ENCODE assay signal across 11 cellular contexts in genomic region chr14:20400965-20401593, GRCh38. TPM values are rescaled to one million over a fixed set of nuclear protein-coding genes. Genes with fewer than 3 reads are reported as not detected.
DNase-seq lines count a peak whose midpoint lies in the region; ATAC-seq and TF ChIP-seq lines count a peak whose summit lies in the region.
"Had no signal": no experiment of that assay in that cellular context is flagged by ENCODE, and none has a peak within 500 bp of the region (broad histone marks: within the 10 kb centered on the region; RNA-seq: fewer than 3 reads in every experiment).

No MANE protein-coding gene starts in this region.

- CTCF ChIA-PET in activated CD4-positive, alpha-beta T cell treated with anti-CD3 and anti-CD28 coated beads, Interleukin-2, amount 10 ng/mL, durations not matched to agents 7 days and 5 days (lab: Charles Lee): interaction anchor here (1.3 to 2.2 kb wide), 3 partner anchors 9 to 17 kb away, joined by 4 to 7 read pairs (median 6); no protein-coding TSS in a partner anchor

- H3K4me1 Mint-ChIP-seq in activated CD4-positive, alpha-beta T cell treated with anti-CD3 and anti-CD28 coated beads, Interleukin-2, amount 10 ng/mL, durations not matched to agents 7 days and 5 days: peaks cover 22% of the 10 kb centered on the region
- H3K4me1 Mint-ChIP-seq in stimulated activated naive CD8-positive, alpha-beta T cell treated with anti-CD3 and anti-CD28 coated beads, Interleukin-15, Interleukin-2, amounts not matched to agents 100 ng/mL and 50 ng/mL, for 24 hours (ENCODE audit: low read depth): peaks cover 32% of the 10 kb centered on the region
- H3K4me1 Mint-ChIP-seq: H9 had no signal

- H3K9me3 ChIP-seq in esophagus squamous epithelium: no peaks in the 10 kb centered on the region
- H3K9me3 ChIP-seq: BE2C, upper lobe of right lung had no signal

- H3K36me3 Mint-ChIP-seq in activated CD4-positive, alpha-beta T cell treated with anti-CD3 and anti-CD28 coated beads, Interleukin-2, amount 10 ng/mL, durations not matched to agents 7 days and 5 days (ENCODE audit: low read depth): peaks cover 55% of the 10 kb centered on the region
- peaks cover 74% of the 10 kb centered on the region for H3K36me3 Mint-ChIP-seq in stimulated activated naive CD8-positive, alpha-beta T cell treated with anti-CD3 and anti-CD28 coated beads, Interleukin-15, Interleukin-2, amounts not matched to agents 100 ng/mL and 50 ng/mL, for 24 hours (ENCODE audit: low read depth)

- peak overlapping the region; percentile 40 to 69 (median 62) for H3K27ac ChIP-seq in esophagus squamous epithelium
- H3K27ac ChIP-seq: upper lobe of right lung had no signal

- intact Hi-C loops in esophagus squamous epithelium (cut with DNase I): no loop called here

- H3K36me3 ChIP-seq in esophagus squamous epithelium: peaks cover 0 to 100% (median 17%) of the 10 kb centered on the region in 3 donors
- H3K36me3 ChIP-seq: BE2C had no signal

- 46 to 47% methylated on average over 8 to 10 of the region's 10 CpGs for WGBS in esophagus squamous epithelium, 2 donors

- H3K4me1 ChIP-seq in esophagus squamous epithelium: peaks cover 0 to 17% (median 0%) of the 10 kb centered on the region in 3 donors
- H3K4me1 ChIP-seq: BE2C, upper lobe of right lung had no signal

- H3K27ac Mint-ChIP-seq in activated CD4-positive, alpha-beta T cell treated with anti-CD3 and anti-CD28 coated beads, Interleukin-2, amount 10 ng/mL, durations not matched to agents 7 days and 5 days: peak overlapping the region; percentile 7
- H3K27ac Mint-ChIP-seq in stimulated activated naive CD8-positive, alpha-beta T cell treated with anti-CD3 and anti-CD28 coated beads, Interleukin-15, Interleukin-2, amounts not matched to agents 100 ng/mL and 50 ng/mL, for 24 hours: peak overlapping the region; percentile 93

- DNase-seq in activated T-cell treated with anti-CD3 and anti-CD28 coated beads for 24 hours (ENCODE audit: low read depth) (peak; percentile 18), activated T-cell treated with anti-CD3 and anti-CD28 coated beads for 4 hours (no peak), esophagus squamous epithelium (lab: John Stamatoyannopoulos, UW) (no peak), putamen (ENCODE audit: low spot score) (no peak)
- DNase-seq in activated CD4-positive, alpha-beta T cell treated with anti-CD3 and anti-CD28 coated beads, Interleukin-2, amount 10 ng/mL, durations not matched to agents 7 days and 5 days: no peak
- DNase-seq: BE2C, H9, upper lobe of right lung had no signal

- no peak overlapping the region for H3K4me3 ChIP-seq in esophagus squamous epithelium
- H3K4me3 ChIP-seq: upper lobe of right lung had no signal

- H3K4me3 Mint-ChIP-seq in activated CD4-positive, alpha-beta T cell treated with anti-CD3 and anti-CD28 coated beads, Interleukin-2, amount 10 ng/mL, durations not matched to agents 7 days and 5 days: no peak overlapping the region
- H3K4me3 Mint-ChIP-seq in stimulated activated naive CD8-positive, alpha-beta T cell treated with anti-CD3 and anti-CD28 coated beads, Interleukin-15, Interleukin-2, amounts not matched to agents 100 ng/mL and 50 ng/mL, for 24 hours: peak overlapping the region; percentile 72
- H3K4me3 Mint-ChIP-seq: H9 had no signal

- POLR2A ChIA-PET in activated CD4-positive, alpha-beta T cell treated with anti-CD3 and anti-CD28 coated beads, Interleukin-2, amount 10 ng/mL, durations not matched to agents 7 days and 5 days (lab: Charles Lee): no interaction called here

- no peaks in the 10 kb centered on the region for H3K9me3 Mint-ChIP-seq in activated CD4-positive, alpha-beta T cell treated with anti-CD3 and anti-CD28 coated beads, Interleukin-2, amount 10 ng/mL, durations not matched to agents 7 days and 5 days
- H3K9me3 Mint-ChIP-seq in stimulated activated naive CD8-positive, alpha-beta T cell treated with anti-CD3 and anti-CD28 coated beads, Interleukin-15, Interleukin-2, amounts not matched to agents 100 ng/mL and 50 ng/mL, for 24 hours: no peaks in the 10 kb centered on the region
- H3K9me3 Mint-ChIP-seq: H9 had no signal

- TF ChIP-seq POLR2A in esophagus squamous epithelium (IDR thresholded peaks at IDR 0.05): no peak

- no peak for TF ChIP-seq CTCF in esophagus squamous epithelium (IDR thresholded peaks at IDR 0.05)

- no peaks in the 10 kb centered on the region for H3K27me3 Mint-ChIP-seq in activated CD4-positive, alpha-beta T cell treated with anti-CD3 and anti-CD28 coated beads, Interleukin-2, amount 10 ng/mL, durations not matched to agents 7 days and 5 days
- H3K27me3 Mint-ChIP-seq in stimulated activated naive CD8-positive, alpha-beta T cell treated with anti-CD3 and anti-CD28 coated beads, Interleukin-15, Interleukin-2, amounts not matched to agents 100 ng/mL and 50 ng/mL, for 24 hours: no peaks in the 10 kb centered on the region

- H3K27me3 ChIP-seq in esophagus squamous epithelium: no peaks in the 10 kb centered on the region
- H3K27me3 ChIP-seq: BE2C, upper lobe of right lung had no signal

- ATAC-seq in GM21423 (IDR thresholded peaks at IDR 0.05; ENCODE audit: unreplicated experiment) (no peak), GM19351 (IDR thresholded peaks at IDR 0.05; ENCODE audit: unreplicated experiment) (no peak)
- ATAC-seq: upper lobe of right lung had no signal

RNA-seq across cellular contexts. Expression of gene TEP1, which starts 12.2 kb away (rescaled TPM):
- total RNA-seq in activated CD4-positive, alpha-beta T cell treated with anti-CD3 and anti-CD28 coated beads, Interleukin-2, amount 10 ng/mL, durations not matched to agents 7 days and 5 days: 10 to 100 TPM; 38.1 to 42.9 TPM
- 10 to 100 TPM; 13.4 to 16.6 (median 14.7) TPM for total RNA-seq in esophagus squamous epithelium

RNA-seq across cellular contexts. Expression of gene KLHL33, which starts 34.9 kb away (rescaled TPM):
- under 1 TPM; 0.15 to 0.17 TPM for total RNA-seq in activated CD4-positive, alpha-beta T cell treated with anti-CD3 and anti-CD28 coated beads, Interleukin-2, amount 10 ng/mL, durations not matched to agents 7 days and 5 days
- total RNA-seq in esophagus squamous epithelium: under 1 TPM in 1 of 4 donors, not detected in 3; 0.57 TPM

RNA-seq across cellular contexts. Expression of gene OSGEP, which starts 53.5 kb away (rescaled TPM):
- total RNA-seq in activated CD4-positive, alpha-beta T cell treated with anti-CD3 and anti-CD28 coated beads, Interleukin-2, amount 10 ng/mL, durations not matched to agents 7 days and 5 days: 10 to 100 TPM; 58.5 to 59.8 TPM
- total RNA-seq in esophagus squamous epithelium: 10 to 100 TPM; 22.3 to 41.6 (median 26.6) TPM

RNA-seq across cellular contexts. Expression of gene APEX1, which starts 53.9 kb away (rescaled TPM):
- total RNA-seq in activated CD4-positive, alpha-beta T cell treated with anti-CD3 and anti-CD28 coated beads, Interleukin-2, amount 10 ng/mL, durations not matched to agents 7 days and 5 days: 100 to 1,000 TPM; 131 to 144 TPM
- 100 to 1,000 TPM in 3 of 4 donors, 10 to 100 TPM in 1; 75.7 to 132 (median 115) TPM for total RNA-seq in esophagus squamous epithelium

RNA-seq across cellular contexts. Expression of gene PARP2, which starts 57.6 kb away (rescaled TPM):
- 10 to 100 TPM; 28.6 to 32.5 TPM for total RNA-seq in activated CD4-positive, alpha-beta T cell treated with anti-CD3 and anti-CD28 coated beads, Interleukin-2, amount 10 ng/mL, durations not matched to agents 7 days and 5 days
- 10 to 100 TPM in 3 of 4 donors, 1 to 10 TPM in 1; 5.0 to 20.3 (median 11.7) TPM for total RNA-seq in esophagus squamous epithelium
